8 cellular contexts compared by ENCODE assay signal in genomic region chr1:23810818-23811420, GRCh38.
A peak's percentile ranks its signal among the peaks of the same experiment; 100 is the strongest.
DNase-seq lines count a peak whose midpoint lies in the region; ATAC-seq and TF ChIP-seq lines count a peak whose summit lies in the region.

No MANE protein-coding gene starts in this region.

- peak overlapping the region; percentile 21 for H3K27ac Mint-ChIP-seq in memory B cell

- peak; percentile 18 for TF ChIP-seq CTCF in coronary artery (IDR thresholded peaks at IDR 0.05)

- H3K4me3 Mint-ChIP-seq in memory B cell = no peak overlapping the region

- no peaks in the 10 kb centered on the region for H3K27me3 Mint-ChIP-seq in memory B cell

- ATAC-seq in memory B cell (ENCODE audit: low read depth) (peak; percentile 84), GM21717 (IDR thresholded peaks at IDR 0.05; ENCODE audit: unreplicated experiment) (no peak)

- peaks cover 21% of the 10 kb centered on the region for H3K4me1 Mint-ChIP-seq in memory B cell

- no peaks in the 10 kb centered on the region for H3K9me3 Mint-ChIP-seq in memory B cell

- no peak overlapping the region for H3K4me3 ChIP-seq in coronary artery

- peak; percentile 71 for DNase-seq in DMS 273 (lab: John Stamatoyannopoulos, UW; ENCODE audit: unreplicated experiment)
- no peak for DNase-seq in DMS 273 treated with DMSO at 0.1 percent for 48 hours (lab: John Stamatoyannopoulos, UW)
- DNase-seq in HUDEP-2 (lab: John Stamatoyannopoulos, UW; ENCODE audit: unreplicated experiment in 76 of 76) = peak in 59 of 76 experiments; percentile 6 to 74 (median 36)
- peak; percentile 69 for DNase-seq in UCSD-AML1 (lab: John Stamatoyannopoulos, UW; ENCODE audit: unreplicated experiment)
- no peak for DNase-seq in coronary artery (ENCODE audit: low spot score)
- peak; percentile 78 to 84 for DNase-seq in memory B cell (ENCODE audit: low spot score in 2 of 2)
- DNase-seq in putamen (ENCODE audit: low spot score) = no peak

- H3K27ac ChIP-seq in coronary artery = no peak overlapping the region

- peaks cover 10% of the 10 kb centered on the region for H3K36me3 Mint-ChIP-seq in memory B cell

Comparison
In these comparisons a context has a peak if more than half of its experiments do, and no peak if none do; other contexts are left out.
1. DNase-seq: peak in DMS 273 (single experiment), HUDEP-2 (59 of 76), UCSD-AML1 (single experiment) and memory B cell (2 of 2); none in DMS 273 treated with DMSO at 0.1 percent for 48 hours (single experiment), coronary artery (single experiment) and putamen (single experiment).